Comparison of ENCODE assay signal across 9 cellular contexts in genomic region chr10:89516149-89516832, GRCh38. TPM values are rescaled to one million over a fixed set of nuclear protein-coding genes. Genes with fewer than 3 reads are reported as not detected.
DNase-seq lines count a peak whose midpoint lies in the region; ATAC-seq and TF ChIP-seq lines count a peak whose summit lies in the region.
"Had no signal": no experiment of that assay in that cellular context is flagged by ENCODE, and none has a peak within 500 bp of the region (broad histone marks: within the 10 kb centered on the region; RNA-seq: fewer than 3 reads in every experiment).

No MANE protein-coding gene starts in this region.

- H3K9me3 Mint-ChIP-seq in H9, result no peaks in the 10 kb centered on the region

- POLR2A ChIA-PET in IMR-90 (lab: Charles Lee; ENCODE audit: unreplicated experiment), result no interaction called here

- peak overlapping the region; percentile 58; the same call in 1 of the 2 replicates for H3K4ac ChIP-seq in IMR-90 (ENCODE audit: low read depth, low read length)
- no peak overlapping the region for H3K4ac ChIP-seq in H9 (ENCODE audit: low read depth, low read length)

- no peaks in the 10 kb centered on the region for H3K36me3 ChIP-seq in IMR-90 (ENCODE audit: control insufficient read depth, insufficient read depth, low read length)
- H3K36me3 ChIP-seq in transverse colon, result no peaks in the 10 kb centered on the region
- H3K36me3 ChIP-seq in testis (ENCODE audit: low read depth, missing control alignments), result no peaks in the 10 kb centered on the region
- H3K36me3 ChIP-seq in prostate gland, result no peaks in the 10 kb centered on the region

- no peak overlapping the region for H3K27ac ChIP-seq in IMR-90 (ENCODE audit: insufficient read depth, low read length)
- H3K27ac ChIP-seq in transverse colon, result peak overlapping the region; percentile 24 to 63 (median 54)
- peak overlapping the region in 1 of 2 donors; percentile 17 for H3K27ac ChIP-seq in testis
- no peak overlapping the region for H3K27ac ChIP-seq in prostate gland
- H3K27ac ChIP-seq in H9 (ENCODE audit: insufficient read length, low read depth, low read length), result no peak overlapping the region

- TF ChIP-seq RAD21 in IMR-90 (IDR thresholded peaks at IDR 0.05; ENCODE audit: low read length), result no peak

- dilution Hi-C loops in IMR-90 (cut with HindIII; ENCODE audit: low sequenced_read_pairs, unreplicated experiment), result no loop called here

- H3K4me3 ChIP-seq in IMR-90 (ENCODE audit: insufficient read depth, low read depth, low read length) (no peak overlapping the region), cardiac fibroblast (replicated peaks in 1 of 2; ENCODE audit: low read depth in 2 of 2, low read length in 2 of 2) (no peak overlapping the region), transverse colon (no peak overlapping the region), testis (no peak overlapping the region), prostate gland (no peak overlapping the region)

- no peak overlapping the region for H3T11ph ChIP-seq in H9 (ENCODE audit: low read length)

- WGBS in IMR-90 (ENCODE audit: extremely low coverage in 2 of 2, insufficient read length in 1 of 2), 2 experiments, result no CpG with 5 or more reads among the region's 7 CpGs
- 37 to 42% methylated on average over 4 to 7 of the region's 7 CpGs for WGBS in transverse colon (ENCODE audit: low coverage in 1 of 2), 2 donors
- 51 to 57% methylated on average over 7 of the region's 7 CpGs for WGBS in testis, 2 donors
- 26% methylated on average over 7 of the region's 7 CpGs for WGBS in prostate gland
- WGBS in H9 (ENCODE audit: extremely low coverage, insufficient read length, low lambda C conversion rate), result no CpG with 5 or more reads among the region's 7 CpGs

- H3K4me1 Mint-ChIP-seq in H9, result peaks cover 17 to 19% of the 10 kb centered on the region in 2 experiments

- H3K4me1 ChIP-seq in IMR-90 (ENCODE audit: control insufficient read depth, insufficient read depth, low read length), result peaks cover 24% of the 10 kb centered on the region
- peaks cover 0 to 10% (median 0%) of the 10 kb centered on the region in 4 donors for H3K4me1 ChIP-seq in transverse colon
- H3K4me1 ChIP-seq in testis, result peaks cover 18% of the 10 kb centered on the region
- no peaks in the 10 kb centered on the region for H3K4me1 ChIP-seq in prostate gland (replicated peaks)
- H3K4me1 ChIP-seq in H9 (ENCODE audit: insufficient read depth, low read length), result no peaks in the 10 kb centered on the region; the same call in 1 of the 2 replicates

- H3K18ac ChIP-seq in IMR-90 (ENCODE audit: low read depth, low read length) (peak overlapping the region; percentile 81; the same call in 1 of the 2 replicates), H9 (ENCODE audit: insufficient read length, low read depth, low read length) (no peak overlapping the region)

- H3K9me3 ChIP-seq in IMR-90 (ENCODE audit: control insufficient read depth, insufficient read depth, low read length) (no peaks in the 10 kb centered on the region), transverse colon (no peaks in the 10 kb centered on the region), testis (no peaks in the 10 kb centered on the region), prostate gland (no peaks in the 10 kb centered on the region), H9 (ENCODE audit: control insufficient read depth, low read depth, low read length) (no peaks in the 10 kb centered on the region)

- no peak overlapping the region; a peak in 1 of 7 replicates for H3K27ac Mint-ChIP-seq in H9

- DNase-seq in IMR-90 (peak; percentile 98), cardiac fibroblast (ENCODE audit: low read depth in 2 of 2) (peak; percentile 93 to 98), kidney tubule cell (ENCODE audit: low spot score) (peak; percentile 98), transverse colon (peak; percentile 42), testis (no peak), prostate gland (ENCODE audit: low spot score) (no peak), H9 (no peak), NCI-H748 (lab: John Stamatoyannopoulos, UW; ENCODE audit: unreplicated experiment) (no peak)
- DNase-seq: NCI-H510A had no signal

- TF ChIP-seq POLR2A in IMR-90 (IDR thresholded peaks at IDR 0.05; ENCODE audit: low read depth, low read length), result no peak
- TF ChIP-seq POLR2A in transverse colon (IDR thresholded peaks at IDR 0.05), result no peak
- no peak for TF ChIP-seq POLR2A in testis (IDR thresholded peaks at IDR 0.05)
- TF ChIP-seq POLR2A in prostate gland (IDR thresholded peaks at IDR 0.05), result no peak

- no peak overlapping the region for H2AK5ac ChIP-seq in IMR-90 (ENCODE audit: low read depth, low read length)
- no peak overlapping the region for H2AK5ac ChIP-seq in H9 (ENCODE audit: insufficient read length, low read length)

- H2BK120ac ChIP-seq in IMR-90 (ENCODE audit: low read depth, low read length), result peak overlapping the region; percentile 70
- no peak overlapping the region for H2BK120ac ChIP-seq in H9 (ENCODE audit: low read depth, low read length, poor library complexity, severe bottlenecking)

- H3K36me3 Mint-ChIP-seq in H9 (ENCODE audit: insufficient read depth in 1 of 3, low read depth in 3 of 3), result no peaks in the 10 kb centered on the region

- H3K27me3 ChIP-seq in IMR-90 (ENCODE audit: control insufficient read depth, insufficient read depth, low read length) (no peaks in the 10 kb centered on the region), transverse colon (no peaks in the 10 kb centered on the region), testis (no peaks in the 10 kb centered on the region), prostate gland (replicated peaks; ENCODE audit: insufficient read depth) (no peaks in the 10 kb centered on the region), H9 (ENCODE audit: insufficient read depth, low read length) (no peaks in the 10 kb centered on the region)

- CTCF ChIA-PET in IMR-90 (lab: Yijun Ruan, JAX), result no interaction called here

- H2BK20ac ChIP-seq in IMR-90 (ENCODE audit: low read depth, low read length) (peak overlapping the region; percentile 57), H9 (ENCODE audit: low read depth, low read length, poor library complexity, severe bottlenecking) (no peak overlapping the region)

- in situ Hi-C loops in IMR-90 (cut with MboI; ENCODE audit: low sequenced_read_pairs) (no loop called here), transverse colon (cut with MboI; ENCODE audit: low pct_ligation_motif_present in 1 of 4, low pct_unique_long_range_greater_than_20kb in 1 of 4, low sequenced_read_pairs in 3 of 4) (no loop called here)

- H2AK9ac ChIP-seq in IMR-90 (replicated peaks; ENCODE audit: low read depth, low read length, poor library complexity), result no peak overlapping the region

- H3K9ac ChIP-seq in IMR-90 (ENCODE audit: low read depth, low read length), result no peak overlapping the region
- H3K9ac ChIP-seq in H9 (ENCODE audit: extremely low read depth, insufficient read length, low read length), result no peak overlapping the region

- H2AFZ ChIP-seq in IMR-90 (replicated peaks; ENCODE audit: low read length, poor library complexity) (no peak overlapping the region), H9 (ENCODE audit: low read length) (no peak overlapping the region)

- H3K4me2 ChIP-seq in IMR-90 (ENCODE audit: low read depth, low read length) (peak overlapping the region; percentile 62), H9 (ENCODE audit: insufficient read depth, insufficient read length, low read length) (no peak overlapping the region)

- no peak for TF ChIP-seq EP300 in transverse colon (IDR thresholded peaks at IDR 0.05; ENCODE audit: low read depth)

- intact Hi-C loops in IMR-90 (cut with micrococcal nuclease), result loop anchor here (5.0 kb wide), 3 partner anchors 34 to 186 kb away; partner anchors contain the start of gene KIF20B
- intact Hi-C loops in transverse colon (cut with DNase I; ENCODE audit: low total_unique reads), result no loop called here
- intact Hi-C loops in testis (cut with DNase I; ENCODE audit: low total_unique reads), result no loop called here
- intact Hi-C loops in prostate gland (cut with DNase I), result no loop called here

- no peak overlapping the region for H3K4me3 Mint-ChIP-seq in H9

- peaks cover 14% of the 10 kb centered on the region for H3K9me1 ChIP-seq in IMR-90 (ENCODE audit: insufficient read depth, low read length)

- peak overlapping the region; percentile 59 for H3K23ac ChIP-seq in IMR-90 (ENCODE audit: low read depth, low read length)
- no peak overlapping the region for H3K23ac ChIP-seq in H9 (ENCODE audit: insufficient read length, low read depth, low read length)

- no peaks in the 10 kb centered on the region for H3K23me2 ChIP-seq in H9 (ENCODE audit: insufficient read length, low read depth, low read length, poor library complexity, severe bottlenecking)

- H3K56ac ChIP-seq in IMR-90 (ENCODE audit: extremely low read depth, insufficient read depth, low read length), result peak overlapping the region; percentile 57; the same call in 1 of the 2 replicates
- H3K56ac ChIP-seq in H9 (ENCODE audit: insufficient read length, low read depth, low read length), result no peak overlapping the region

- H4K5ac ChIP-seq in IMR-90 (ENCODE audit: low read depth, low read length) (peak overlapping the region; percentile 51; the same call in 1 of the 2 replicates), H9 (ENCODE audit: insufficient read length, low read depth, low read length) (no peak overlapping the region)

- H4K8ac ChIP-seq in IMR-90 (ENCODE audit: low read depth in 2 of 2, low read length in 2 of 2) (peak overlapping the region; percentile 16 to 57; a peak in 1 of 4 replicates), H9 (replicated peaks; ENCODE audit: insufficient read length, low read depth, low read length) (no peak overlapping the region)

- ATAC-seq in IMR-90 (ENCODE audit: low read depth), result peak; percentile 61

- H3K79me1 ChIP-seq in IMR-90 (ENCODE audit: low read depth in 1 of 2, low read length in 2 of 2) (0 out of 4 replicates have a peak, but pooled peaks cover 0 to 3% of the 10 kb centered on the region in 2 experiments), H9 (ENCODE audit: insufficient read depth, low read depth, low read length, poor library complexity, severe bottlenecking) (no peaks in the 10 kb centered on the region)

- no peaks in the 10 kb centered on the region for H3K79me2 ChIP-seq in H9 (ENCODE audit: insufficient read depth, low read length)

- BruUV-seq in IMR-90 (replicated peaks; lab: Mats Ljungman, UMichigan), result no TSS peak

- no peaks in the 10 kb centered on the region; the same call in 1 of the 2 replicates for H3K27me3 Mint-ChIP-seq in H9 (ENCODE audit: low read depth)

- peak overlapping the region; percentile 22; the same call in 2 of the 3 replicates for H2BK15ac ChIP-seq in IMR-90 (ENCODE audit: low read depth, low read length)
- H2BK15ac ChIP-seq in H9 (ENCODE audit: low read depth, low read length), result no peak overlapping the region

- H4K91ac ChIP-seq in IMR-90 (ENCODE audit: insufficient read depth, low read depth, low read length) (peak overlapping the region; percentile 43), H9 (ENCODE audit: insufficient read length, low read depth, low read length) (no peak overlapping the region)

- H3K14ac ChIP-seq in IMR-90 (replicated peaks; ENCODE audit: low read depth, low read length), result peak overlapping the region; percentile 42; the same call in 1 of the 2 replicates
- H3K14ac ChIP-seq in H9 (ENCODE audit: insufficient read depth, low read length), result no peak overlapping the region

- H4K20me1 ChIP-seq in IMR-90 (ENCODE audit: insufficient read depth, low read length) (no peaks in the 10 kb centered on the region), H9 (ENCODE audit: control insufficient read depth, insufficient read depth, insufficient read length) (no peaks in the 10 kb centered on the region)

- TF ChIP-seq CTCF in IMR-90 (conservative IDR thresholded peaks at IDR 0.05; ENCODE audit: low read depth, low read length) (no peak), cardiac fibroblast (IDR thresholded peaks at IDR 0.05; ENCODE audit: low read depth, low read length) (no peak), transverse colon (IDR thresholded peaks at IDR 0.05) (no peak), testis (IDR thresholded peaks at IDR 0.05) (no peak), prostate gland (IDR thresholded peaks at IDR 0.05) (no peak), H9 (conservative IDR thresholded peaks at IDR 0.05) (no peak)

- H2BK12ac ChIP-seq in H9 (ENCODE audit: insufficient read length, low read depth, low read length), result no peak overlapping the region

- H2BK5ac ChIP-seq in IMR-90 (ENCODE audit: low read depth, low read length, poor library complexity, severe bottlenecking), result peak overlapping the region; percentile 97
- no peak overlapping the region for H2BK5ac ChIP-seq in H9 (ENCODE audit: insufficient read length, low read length)

RNA-seq across cellular contexts. Expression of gene SLC16A12, which starts 19.1 kb away (rescaled TPM):
- total RNA-seq in IMR-90 (2012; rRNA removed), result 1.6 and 2.2 TPM in 2 replicates
- 1.0 and 1.4 TPM in 2 replicates for polyA plus RNA-seq in IMR-90 (2012; rRNA removed)
- 0.45 and 0.50 TPM in 2 replicates for polyA plus RNA-seq in IMR-90 (2012; cell fraction: cytosol; rRNA removed)
- polyA plus RNA-seq in IMR-90 (2012; cell fraction: nucleus; rRNA removed; ENCODE audit: low replicate concordance), result 0.26 and 1.4 TPM in 2 replicates
- total RNA-seq in transverse colon, result 1 to 10 TPM in 1 of 4 donors, under 1 TPM in 2, not detected in 1; 0.27 to 7.6 (median 0.48) TPM
- total RNA-seq in testis, result 1 to 10 TPM; 1.9 to 6.0 TPM
- polyA plus RNA-seq in testis (ENCODE audit: insufficient read depth, low read depth, low replicate concordance), result 2.8 TPM
- 1 to 10 TPM in 1 of 2 donors, under 1 TPM in 1; 0.09 to 4.4 TPM for total RNA-seq in prostate gland
- total RNA-seq in H9 (2021), result 0.77 and 0.88 TPM in 2 replicates

Comparison
In these comparisons a context has a peak if more than half of its experiments do, and no peak if none do; other contexts are left out.
1. DNase-seq: peak in IMR-90 (single experiment), cardiac fibroblast (2 of 2), kidney tubule cell (single experiment) and transverse colon (single experiment); none in testis (single experiment), prostate gland (single experiment), H9 (single experiment) and NCI-H748 (single experiment).
2. H3K27ac ChIP-seq: peak in transverse colon (4 of 4); none in IMR-90 (single experiment), prostate gland (0 of 2) and H9 (single experiment).